Comparison of ENCODE assay signal across 20 cellular contexts in genomic region chr1:40310129-40310461, GRCh38.
"Had no signal": no experiment of that assay in that cellular context is flagged by ENCODE, and none has a peak within 500 bp of the region (broad histone marks: within the 10 kb centered on the region; RNA-seq: fewer than 3 reads in every experiment).

No MANE protein-coding gene starts in this region.

- DNase-seq: esophagus squamous epithelium; foreskin fibroblast; kidney; left colon; left ventricle myocardium superior; mesenchymal stem cell; naive thymus-derived CD4-positive, alpha-beta T cell; nephron progenitor cell; pancreas; right cardiac atrium; stimulated activated CD4-positive, alpha-beta T cell treated with anti-CD3 and anti-CD28 coated beads, Interleukin-2, amount 100 ng/mL, for 48 hours; stimulated activated CD8-positive, alpha-beta memory T cell treated with anti-CD3 and anti-CD28 coated beads, Interleukin-4, amount 100 ng/mL, for 48 hours had no signal

- H3K36me3 ChIP-seq: esophagus squamous epithelium, pancreas, thoracic aorta had no signal

- H3K4me2 ChIP-seq: smooth muscle cell had no signal

- H3K27ac ChIP-seq: esophagus squamous epithelium, pancreas, thoracic aorta had no signal

- H3K27ac Mint-ChIP-seq: dendritic cell treated with granulocyte-macrophage colony-stimulating factor and Interleukin-4, amounts not matched to agents 40 ng/mL and 50 ng/mL, for 4 days; nephron progenitor cell; progenitor cell of endocrine pancreas; stimulated activated effector memory CD8-positive, alpha-beta T cell treated with anti-CD3 and anti-CD28 coated beads, Interleukin-12 subunit alpha, Interleukin-12 subunit beta, amount 100 ng/mL, for 72 hours; stimulated activated naive CD8-positive, alpha-beta T cell treated with anti-CD3 and anti-CD28 coated beads, Interleukin-15, Interleukin-2, amounts not matched to agents 100 ng/mL and 50 ng/mL, for 24 hours; type B pancreatic cell had no signal

- ATAC-seq: left colon; left ventricle myocardium superior; naive thymus-derived CD4-positive, alpha-beta T cell; pancreas; stimulated activated effector memory CD8-positive, alpha-beta T cell treated with anti-CD3 and anti-CD28 coated beads, Interleukin-12 subunit alpha, Interleukin-12 subunit beta, amount 100 ng/mL, for 72 hours had no signal

- H3K4me3 ChIP-seq: esophagus squamous epithelium, lung, pancreas, smooth muscle cell, thoracic aorta had no signal

- H3K4me1 ChIP-seq: pancreas had no signal

- H3K4me3 Mint-ChIP-seq: dendritic cell treated with granulocyte-macrophage colony-stimulating factor and Interleukin-4, amounts not matched to agents 40 ng/mL and 50 ng/mL, for 4 days; naive thymus-derived CD4-positive, alpha-beta T cell; nephron progenitor cell; stimulated activated effector memory CD8-positive, alpha-beta T cell treated with anti-CD3 and anti-CD28 coated beads, Interleukin-12 subunit alpha, Interleukin-12 subunit beta, amount 100 ng/mL, for 72 hours; stimulated activated naive CD8-positive, alpha-beta T cell treated with anti-CD3 and anti-CD28 coated beads, Interleukin-15, Interleukin-2, amounts not matched to agents 100 ng/mL and 50 ng/mL, for 24 hours; type B pancreatic cell had no signal

- H3K27me3 ChIP-seq: pancreas had no signal

- H3K36me3 Mint-ChIP-seq: naive thymus-derived CD4-positive, alpha-beta T cell; stimulated activated effector memory CD8-positive, alpha-beta T cell treated with anti-CD3 and anti-CD28 coated beads, Interleukin-12 subunit alpha, Interleukin-12 subunit beta, amount 100 ng/mL, for 72 hours; type B pancreatic cell had no signal

- H3K9me3 ChIP-seq: esophagus squamous epithelium, pancreas, thoracic aorta had no signal

- H3K9me3 Mint-ChIP-seq: dendritic cell treated with granulocyte-macrophage colony-stimulating factor and Interleukin-4, amounts not matched to agents 40 ng/mL and 50 ng/mL, for 4 days; naive thymus-derived CD4-positive, alpha-beta T cell; nephron progenitor cell; stimulated activated effector memory CD8-positive, alpha-beta T cell treated with anti-CD3 and anti-CD28 coated beads, Interleukin-12 subunit alpha, Interleukin-12 subunit beta, amount 100 ng/mL, for 72 hours; stimulated activated naive CD8-positive, alpha-beta T cell treated with anti-CD3 and anti-CD28 coated beads, Interleukin-15, Interleukin-2, amounts not matched to agents 100 ng/mL and 50 ng/mL, for 24 hours; type B pancreatic cell had no signal
